Comparison of ENCODE assay signal across 17 cellular contexts in genomic region chr4:165505991-165506779, GRCh38.
DNase-seq lines count a peak whose midpoint lies in the region; TF ChIP-seq lines count a peak whose summit lies in the region.
"Had no signal": no experiment of that assay in that cellular context is flagged by ENCODE, and none has a peak within 500 bp of the region (broad histone marks: within the 10 kb centered on the region; RNA-seq: fewer than 3 reads in every experiment).

No MANE protein-coding gene starts in this region.

- no peak overlapping the region for H3K27ac Mint-ChIP-seq in activated T-helper 1 cell treated with anti-CD3 and anti-CD28 coated beads, Interleukin-12 subunit alpha, Interleukin-12 subunit beta, Interleukin-2, Interleukin-4 antibody, amounts not matched to agents 30 ng/mL and 10 ng/mL and 1 ng/mL, durations not matched to agents 14 hours and 24 hours and 36 hours
- H3K27ac Mint-ChIP-seq: stimulated activated naive CD8-positive, alpha-beta T cell treated with anti-CD3 and anti-CD28 coated beads, Interleukin-15, Interleukin-2, amounts not matched to agents 100 ng/mL and 50 ng/mL, for 24 hours had no signal

- H3K4me3 ChIP-seq in fibroblast of the aortic adventitia (ENCODE audit: low read depth, low read length) = no peak overlapping the region
- no peak overlapping the region for H3K4me3 ChIP-seq in rectal smooth muscle tissue (ENCODE audit: low read length)
- H3K4me3 ChIP-seq in right atrium auricular region = no peak overlapping the region
- H3K4me3 ChIP-seq: BLaER1, MG63, PC-9 had no signal

- H3K4me1 ChIP-seq in rectal smooth muscle tissue (ENCODE audit: control insufficient read depth, insufficient read depth, low read length) (peaks cover 20% of the 10 kb centered on the region), right atrium auricular region (no peaks in the 10 kb centered on the region)
- H3K4me1 ChIP-seq: BLaER1 had no signal

- intact Hi-C loops in activated T-helper 1 cell treated with anti-CD3 and anti-CD28 coated beads, Interleukin-12 subunit alpha, Interleukin-12 subunit beta, Interleukin-2, Interleukin-4 antibody, amounts not matched to agents 30 ng/mL and 10 ng/mL and 1 ng/mL, durations not matched to agents 14 hours and 24 hours and 36 hours (cut with micrococcal nuclease) = no loop called here

- H3K36me3 ChIP-seq in rectal smooth muscle tissue (ENCODE audit: control insufficient read depth, insufficient read depth, low read length) (no peaks in the 10 kb centered on the region), right atrium auricular region (no peaks in the 10 kb centered on the region)
- H3K36me3 ChIP-seq: BLaER1, MG63 had no signal

- H3K9me3 Mint-ChIP-seq in activated T-helper 1 cell treated with anti-CD3 and anti-CD28 coated beads, Interleukin-12 subunit alpha, Interleukin-12 subunit beta, Interleukin-2, Interleukin-4 antibody, amounts not matched to agents 30 ng/mL and 10 ng/mL and 1 ng/mL, durations not matched to agents 14 hours and 24 hours and 36 hours = no peaks in the 10 kb centered on the region
- H3K9me3 Mint-ChIP-seq: stimulated activated naive CD8-positive, alpha-beta T cell treated with anti-CD3 and anti-CD28 coated beads, Interleukin-15, Interleukin-2, amounts not matched to agents 100 ng/mL and 50 ng/mL, for 24 hours had no signal

- H3K9ac ChIP-seq in rectal smooth muscle tissue (ENCODE audit: low read length) = no peak overlapping the region
- H3K9ac ChIP-seq: BLaER1 had no signal

- H3K27me3 ChIP-seq in rectal smooth muscle tissue (ENCODE audit: control insufficient read depth, insufficient read depth, low read length) (no peaks in the 10 kb centered on the region), right atrium auricular region (no peaks in the 10 kb centered on the region)
- H3K27me3 ChIP-seq: BLaER1, MG63 had no signal

- peak overlapping the region; percentile 73 for H3K27ac ChIP-seq in rectal smooth muscle tissue (ENCODE audit: low read depth, low read length)
- no peak overlapping the region for H3K27ac ChIP-seq in right atrium auricular region
- H3K27ac ChIP-seq: BLaER1, PC-9, VCaP had no signal

- peaks cover 13% of the 10 kb centered on the region for H3K4me1 Mint-ChIP-seq in activated T-helper 1 cell treated with anti-CD3 and anti-CD28 coated beads, Interleukin-12 subunit alpha, Interleukin-12 subunit beta, Interleukin-2, Interleukin-4 antibody, amounts not matched to agents 30 ng/mL and 10 ng/mL and 1 ng/mL, durations not matched to agents 14 hours and 24 hours and 36 hours (ENCODE audit: low read depth)

- H3K36me3 Mint-ChIP-seq in activated T-helper 1 cell treated with anti-CD3 and anti-CD28 coated beads, Interleukin-12 subunit alpha, Interleukin-12 subunit beta, Interleukin-2, Interleukin-4 antibody, amounts not matched to agents 30 ng/mL and 10 ng/mL and 1 ng/mL, durations not matched to agents 14 hours and 24 hours and 36 hours (ENCODE audit: low read depth) = no peaks in the 10 kb centered on the region

- no peak overlapping the region for H3K4me3 Mint-ChIP-seq in activated T-helper 1 cell treated with anti-CD3 and anti-CD28 coated beads, Interleukin-12 subunit alpha, Interleukin-12 subunit beta, Interleukin-2, Interleukin-4 antibody, amounts not matched to agents 30 ng/mL and 10 ng/mL and 1 ng/mL, durations not matched to agents 14 hours and 24 hours and 36 hours
- H3K4me3 Mint-ChIP-seq: nephron; stimulated activated naive CD8-positive, alpha-beta T cell treated with anti-CD3 and anti-CD28 coated beads, Interleukin-15, Interleukin-2, amounts not matched to agents 100 ng/mL and 50 ng/mL, for 24 hours had no signal

- TF ChIP-seq CTCF in fibroblast of the aortic adventitia (IDR thresholded peaks at IDR 0.05; ENCODE audit: insufficient read depth, low read length) (no peak), right atrium auricular region (IDR thresholded peaks at IDR 0.05) (no peak)

- peak; percentile 32 for DNase-seq in AG20443 (ENCODE audit: low spot score)
- DNase-seq in amniotic stem cell (lab: John Stamatoyannopoulos, UW) = peak; percentile 24
- DNase-seq in fibroblast of the aortic adventitia (ENCODE audit: low read depth) = peak; percentile 93
- DNase-seq in DMS 273 (lab: John Stamatoyannopoulos, UW; ENCODE audit: unreplicated experiment) = no peak
- no peak for DNase-seq in activated T-helper 1 cell treated with anti-CD3 and anti-CD28 coated beads, Interleukin-12 subunit alpha, Interleukin-12 subunit beta, Interleukin-2, Interleukin-4 antibody, amounts not matched to agents 30 ng/mL and 10 ng/mL and 1 ng/mL, durations not matched to agents 14 hours and 24 hours and 36 hours (ENCODE audit: low spot score)
- no peak for DNase-seq in right atrium auricular region (ENCODE audit: low spot score)
- DNase-seq in UCSD-AML1 (lab: John Stamatoyannopoulos, UW; ENCODE audit: unreplicated experiment) = no peak
- DNase-seq: central memory CD4-positive, alpha-beta T cell; NCI-H2081 treated with DMSO at 0.1 percent for 48 hours; NCI-H526 treated with DMSO at 0.1 percent for 48 hours had no signal

- no peaks in the 10 kb centered on the region for H3K9me3 ChIP-seq in right atrium auricular region
- H3K9me3 ChIP-seq: BLaER1, MG63 had no signal

- no peaks in the 10 kb centered on the region for H3K27me3 Mint-ChIP-seq in activated T-helper 1 cell treated with anti-CD3 and anti-CD28 coated beads, Interleukin-12 subunit alpha, Interleukin-12 subunit beta, Interleukin-2, Interleukin-4 antibody, amounts not matched to agents 30 ng/mL and 10 ng/mL and 1 ng/mL, durations not matched to agents 14 hours and 24 hours and 36 hours (ENCODE audit: insufficient read depth)

Comparison
In these comparisons a context has a peak if more than half of its experiments do, and no peak if none do; other contexts are left out.
1. DNase-seq: peak in AG20443 (single experiment), amniotic stem cell (single experiment) and fibroblast of the aortic adventitia (single experiment); none in DMS 273 (single experiment), activated T-helper 1 cell treated with anti-CD3 and anti-CD28 coated beads, Interleukin-12 subunit alpha, Interleukin-12 subunit beta, Interleukin-2, Interleukin-4 antibody, amounts not matched to agents 30 ng/mL and 10 ng/mL and 1 ng/mL, durations not matched to agents 14 hours and 24 hours and 36 hours (single experiment), right atrium auricular region (single experiment) and UCSD-AML1 (single experiment).